In genomic region chr13:42170029-42170428, GRCh38 we compare ENCODE assay signal across 24 cellular contexts.
"Had no signal": no experiment of that assay in that cellular context is flagged by ENCODE, and none has a peak within 500 bp of the region (broad histone marks: within the 10 kb centered on the region; RNA-seq: fewer than 3 reads in every experiment).

No MANE protein-coding gene starts in this region.

- H3K9me3 Mint-ChIP-seq: activated T-cell treated with anti-CD3 and anti-CD28 coated beads, Interleukin-2, amount 50 U/mL, for 24 hours; activated T-helper 17 cell treated with anti-CD3 and anti-CD28 coated beads, Interleukin-2, amount 50 U/mL, for 72 hours; central memory CD8-positive, alpha-beta T cell; natural killer cell treated with Interleukin-12 subunit alpha and Interleukin-12 subunit beta and Interleukin-15 and Interleukin-18, amount 100 ng/mL, for 72 hours; T-cell; T-helper 2 cell treated with Interferon-gamma antibody and Interleukin-4, amounts not matched to agents 5 μg/mL and 100 μg/mL, for 36 hours had no signal

- ATAC-seq: activated T-helper 17 cell treated with anti-CD3 and anti-CD28 coated beads, Interleukin-2, amount 50 U/mL, for 72 hours; gastrocnemius medialis; left ventricle myocardium superior; natural killer cell treated with Interleukin-12 subunit alpha and Interleukin-12 subunit beta and Interleukin-15 and Interleukin-18, amount 100 ng/mL, for 72 hours; pancreas; right cardiac atrium; stimulated activated naive CD8-positive, alpha-beta T cell treated with anti-CD3 and anti-CD28 coated beads, Interleukin-15, Interleukin-2, amounts not matched to agents 100 U/mL and 50 U/mL, for 24 hours; T-cell had no signal

- H3K36me3 Mint-ChIP-seq: natural killer cell treated with Interleukin-12 subunit alpha and Interleukin-12 subunit beta and Interleukin-15 and Interleukin-18, amount 100 ng/mL, for 72 hours had no signal

- H3K27ac Mint-ChIP-seq: activated naive CD8-positive, alpha-beta T cell; activated T-cell treated with anti-CD3 and anti-CD28 coated beads, Interleukin-2, amount 50 U/mL, for 24 hours; natural killer cell treated with Interleukin-12 subunit alpha and Interleukin-12 subunit beta and Interleukin-15 and Interleukin-18, amount 100 ng/mL, for 72 hours; T-cell; T-helper 2 cell treated with Interferon-gamma antibody and Interleukin-4, amounts not matched to agents 5 μg/mL and 100 μg/mL, for 36 hours had no signal

- H3K27me3 ChIP-seq: adrenal gland, breast epithelium, colonic mucosa, dorsolateral prefrontal cortex, esophagus squamous epithelium, gastrocnemius medialis, pancreas, upper lobe of left lung had no signal

- H3K9me3 ChIP-seq: adrenal gland, breast epithelium, colonic mucosa, esophagus squamous epithelium, gastrocnemius medialis, pancreas, upper lobe of left lung had no signal

- H3K4me1 ChIP-seq: breast epithelium, colonic mucosa, esophagus squamous epithelium, gastrocnemius medialis, pancreas, upper lobe of left lung had no signal

- H3K36me3 ChIP-seq: adrenal gland, colonic mucosa, pancreas, WERI-Rb-1 had no signal

- FAIRE-seq: astrocyte, pancreas had no signal

- DNase-seq: activated CD4-positive, alpha-beta T cell treated with anti-CD3 and anti-CD28 coated beads for 1 hour; activated T-cell treated with anti-CD3 and anti-CD28 coated beads, Interleukin-2, amount 50 U/mL, for 24 hours; adrenal gland; colonic mucosa; dorsolateral prefrontal cortex; esophagus squamous epithelium; gastrocnemius medialis; hypothalamus; left ventricle myocardium superior; mammary epithelial cell; pancreas; right cardiac atrium; stimulated activated CD4-positive, alpha-beta T cell treated with anti-CD3 and anti-CD28 coated beads, Interleukin-4, amount 100 ng/mL, for 4 hours; stimulated activated naive CD8-positive, alpha-beta T cell treated with anti-CD3 and anti-CD28 coated beads, Interleukin-15, Interleukin-2, amounts not matched to agents 100 U/mL and 50 U/mL, for 24 hours; T-cell; upper lobe of left lung; WERI-Rb-1 had no signal

- H3K4me3 ChIP-seq: adrenal gland, breast epithelium, colonic mucosa, dorsolateral prefrontal cortex, esophagus squamous epithelium, gastrocnemius medialis, pancreas, upper lobe of left lung had no signal

- H3K27ac ChIP-seq: adrenal gland, breast epithelium, colonic mucosa, dorsolateral prefrontal cortex, esophagus squamous epithelium, gastrocnemius medialis, pancreas, upper lobe of left lung, WERI-Rb-1 had no signal
